Comparison of ENCODE assay signal across 8 cellular contexts in genomic region chr16:21158208-21159110, GRCh38. TPM values are rescaled to one million over a fixed set of nuclear protein-coding genes. Genes with fewer than 3 reads are reported as not detected.
A peak's percentile ranks its signal among the peaks of the same experiment; 100 is the strongest.
DNase-seq lines count a peak whose midpoint lies in the region; ATAC-seq and TF ChIP-seq lines count a peak whose summit lies in the region.

Gene LDAF1 (plus strand): TSS chr16:21158674. CDS start chr16:21161183, 2,509 bp downstream.

- H4K20me1 ChIP-seq in OCI-LY3 (ENCODE audit: insufficient read depth, low read length), result peaks cover 8% of the 10 kb centered on the region; the same call in 1 of the 2 replicates

- H3K4me2 ChIP-seq in OCI-LY3 (ENCODE audit: low read length), result peak within 1 kb of the TSS; percentile 99

- H3K4me1 Mint-ChIP-seq in CD14-positive monocyte, result peaks cover 21% of the 10 kb centered on the region

- H3K27ac Mint-ChIP-seq in CD14-positive monocyte, result peak within 1 kb of the TSS in 6 of 7 donors; percentile 18 to 82 (median 39)

- intact Hi-C loops in CD14-positive monocyte (cut with micrococcal nuclease), result no loop called here

- DNase-seq in CD14-positive monocyte (ENCODE audit: low spot score), result peak; percentile 68
- DNase-seq in activated T-cell treated with anti-CD3 and anti-CD28 coated beads for 48 hours (ENCODE audit: low read depth), result peak; percentile 81
- DNase-seq in stimulated activated CD8-positive, alpha-beta memory T cell treated with anti-CD3 and anti-CD28 coated beads, Interleukin-4, amount 100 ng/mL, for 48 hours, result peak; percentile 87

- H3K27me3 ChIP-seq in OCI-LY3 (ENCODE audit: low read depth, low read length), result no peaks in the 10 kb centered on the region
- H3K27me3 ChIP-seq in esophagus (ENCODE audit: control insufficient read depth in 1 of 2, insufficient read depth in 2 of 2, low read length in 2 of 2), result no peaks in the 10 kb centered on the region
- no peaks in the 10 kb centered on the region for H3K27me3 ChIP-seq in muscle layer of colon (ENCODE audit: control insufficient read depth in 1 of 2, insufficient read depth in 2 of 2, low read length in 2 of 2)

- peaks cover 0 to 1% (median under 1%) of the 10 kb centered on the region in 3 donors for H3K27me3 Mint-ChIP-seq in CD14-positive monocyte (ENCODE audit: low read depth in 3 of 3)

- H3K4me3 ChIP-seq in OCI-LY3 (ENCODE audit: low read length) (peak within 1 kb of the TSS; percentile 91), esophagus (ENCODE audit: low read depth in 1 of 2, low read length in 2 of 2) (peak within 1 kb of the TSS; percentile 80 to 83), muscle layer of colon (ENCODE audit: low read depth in 1 of 2, low read length in 2 of 2) (peak within 1 kb of the TSS; percentile 90 to 91)

- peak within 1 kb of the TSS; percentile 75 for H3K9ac ChIP-seq in OCI-LY3 (ENCODE audit: low read length)
- H3K9ac ChIP-seq in muscle layer of colon (ENCODE audit: low read length), result peak within 1 kb of the TSS; percentile 90

- peaks cover 0 to 4% (median 0%) of the 10 kb centered on the region in 7 donors for H3K9me3 Mint-ChIP-seq in CD14-positive monocyte

- peak within 1 kb of the TSS; percentile 86 to 96 for H3K4me3 Mint-ChIP-seq in CD14-positive monocyte

- H3K9me3 ChIP-seq in OCI-LY3 (ENCODE audit: insufficient read depth, low read length) (no peaks in the 10 kb centered on the region), esophagus (ENCODE audit: control insufficient read depth in 2 of 2, insufficient read depth in 1 of 2, low read depth in 1 of 2, low read length in 1 of 2) (no peaks in the 10 kb centered on the region), muscle layer of colon (ENCODE audit: low read length) (no peaks in the 10 kb centered on the region)

- peaks cover 21 to 24% of the 10 kb centered on the region in 2 donors for H3K36me3 Mint-ChIP-seq in CD14-positive monocyte

- ATAC-seq in GM19372 (IDR thresholded peaks at IDR 0.05; ENCODE audit: low read depth, unreplicated experiment) (peak; percentile 90), HG03565 (IDR thresholded peaks at IDR 0.05; ENCODE audit: unreplicated experiment) (peak; percentile 73)

- 1% methylated on average over 56 to 59 of the region's 59 CpGs for WGBS in esophagus, 2 donors

- peaks cover 14% of the 10 kb centered on the region for H3K79me2 ChIP-seq in OCI-LY3 (ENCODE audit: low read length)

- peak within 1 kb of the TSS; percentile 53 for H3K27ac ChIP-seq in OCI-LY3 (ENCODE audit: low read length)
- peak within 1 kb of the TSS; percentile 93 for H3K27ac ChIP-seq in esophagus (ENCODE audit: low read depth in 2 of 2, low read length in 1 of 2)
- peak within 1 kb of the TSS; percentile 88 for H3K27ac ChIP-seq in muscle layer of colon (ENCODE audit: low read depth, low read length)

- TF ChIP-seq CTCF in CD14-positive monocyte (IDR thresholded peaks at IDR 0.05), result no peak
- TF ChIP-seq CTCF in OCI-LY3 (IDR thresholded peaks at IDR 0.05; ENCODE audit: low read depth, low read length), result no peak

- peaks cover 23% of the 10 kb centered on the region for H3K36me3 ChIP-seq in OCI-LY3 (replicated peaks; ENCODE audit: low read depth, low read length)
- no peaks in the 10 kb centered on the region for H3K36me3 ChIP-seq in esophagus (ENCODE audit: control insufficient read depth in 2 of 2, insufficient read depth in 2 of 2, low read length in 1 of 2)
- H3K36me3 ChIP-seq in muscle layer of colon (ENCODE audit: insufficient read depth, low read length), result peaks cover 6% of the 10 kb centered on the region

- H3K4me1 ChIP-seq in OCI-LY3 (ENCODE audit: low read length), result peaks cover 17% of the 10 kb centered on the region
- peaks cover 0 to 7% of the 10 kb centered on the region in 2 donors for H3K4me1 ChIP-seq in esophagus (ENCODE audit: control insufficient read depth in 2 of 2, insufficient read depth in 2 of 2, low read length in 1 of 2)
- H3K4me1 ChIP-seq in muscle layer of colon (ENCODE audit: insufficient read depth, low read length), result peaks cover 53% of the 10 kb centered on the region

- peak within 1 kb of the TSS; percentile 88; the same call in 1 of the 2 replicates for H2AFZ ChIP-seq in OCI-LY3 (ENCODE audit: low read depth, low read length)

RNA-seq across cellular contexts. Expression of gene LDAF1, which starts in this region (rescaled TPM):
- polyA plus RNA-seq in CD14-positive monocyte, result 10 to 100 TPM; 17.9 to 24.3 TPM
- polyA plus RNA-seq in esophagus, result 10 to 100 TPM; 24.6 to 36.4 TPM

Comparison
In these comparisons a context has a peak if more than half of its experiments do, and no peak if none do; other contexts are left out.
1. Peak in every context shown above with its lines: DNase-seq, ATAC-seq, H3K4me3 ChIP-seq and H3K27ac ChIP-seq.